ENCODE assay signal across 1 cellular context in the genomic region with DNA sequence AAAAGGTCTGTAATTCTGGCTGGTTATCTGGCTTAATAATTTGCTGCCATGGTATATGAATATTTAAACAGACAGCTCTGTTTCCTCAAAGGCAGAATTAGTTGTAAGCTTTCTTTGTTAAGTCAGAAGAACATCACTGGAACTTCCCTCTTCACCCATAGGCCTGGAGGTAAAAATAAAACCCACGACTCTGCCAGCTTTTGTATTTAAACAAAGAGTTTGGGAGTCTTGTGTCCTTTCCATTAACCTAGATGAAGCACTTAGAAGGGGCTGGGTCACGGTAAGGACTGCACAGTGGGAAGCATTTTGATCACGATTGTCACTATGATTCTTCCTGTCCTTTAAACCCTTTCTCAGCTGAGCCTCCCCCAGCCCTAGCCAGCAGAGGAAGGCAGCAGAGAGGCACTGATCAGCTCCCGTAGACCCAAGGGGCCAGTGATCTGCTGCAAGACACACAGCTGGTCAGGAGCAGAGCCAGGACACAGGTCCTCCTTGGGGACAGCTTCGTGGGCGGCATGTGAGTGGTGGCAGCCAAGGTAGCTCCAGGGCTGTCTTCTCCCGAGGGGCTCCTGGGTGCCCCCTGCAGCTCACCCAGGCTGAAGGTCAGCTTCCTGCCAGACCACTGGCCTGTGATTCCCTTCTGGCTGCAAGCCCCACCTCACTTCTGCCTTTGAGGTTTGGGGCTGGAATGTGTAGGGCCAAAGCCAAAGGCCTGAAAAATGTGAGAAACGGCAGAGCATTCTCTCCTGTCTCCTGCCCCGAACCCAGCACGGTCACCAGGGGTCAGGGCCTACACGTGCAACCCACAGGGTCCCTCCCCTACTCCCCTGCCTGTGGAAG.
TF ChIP-seq lines count a peak whose summit lies in the region.

No MANE protein-coding gene starts in this region.

TF ChIP-seq in K562, 482 proteins besides CTCF, POLR2A, EP300 and RAD21 (continued from another document and continues in another):
- TF ChIP-seq, protein P1, sequence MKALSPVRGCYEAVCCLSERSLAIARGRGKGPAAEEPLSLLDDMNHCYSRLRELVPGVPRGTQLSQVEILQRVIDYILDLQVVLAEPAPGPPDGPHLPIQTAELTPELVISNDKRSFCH (CRISPR knock-in tag; IDR thresholded peaks at IDR 0.05): no peak
- TF ChIP-seq, protein P1 (tag; IDR thresholded peaks at IDR 0.05): peak; percentile 94
- TF ChIP-seq ZNF785 (CRISPR knock-in tag; IDR thresholded peaks at IDR 0.05) (0 out of 2 replicates have a peak, but pooled peaks have one; percentile 24), ZKSCAN3 (CRISPR knock-in tag; IDR thresholded peaks at IDR 0.05) (no peak), RBBP5 (IDR thresholded peaks at IDR 0.05; ENCODE audit: borderline replicate concordance, insufficient read depth, low read length, poor library complexity, severe bottlenecking) (no peak), KLF10 (CRISPR knock-in tag; IDR thresholded peaks at IDR 0.05) (0 out of 2 replicates have a peak, but pooled peaks have one; percentile 37), CREBBP (IDR thresholded peaks at IDR 0.05; ENCODE audit: low read depth, low read length) (no peak), RB1 (IDR thresholded peaks at IDR 0.05; ENCODE audit: low read depth) (0 out of 2 replicates have a peak, but pooled peaks have one; percentile 6), E2F3 (CRISPR knock-in tag; IDR thresholded peaks at IDR 0.05) (peak; percentile 81), HMG20B (CRISPR knock-in tag; IDR thresholded peaks at IDR 0.05) (no peak), NCOR1 (IDR thresholded peaks at IDR 0.05) (no peak), PTRF (tag; IDR thresholded peaks at IDR 0.05) (no peak), ZNF780A (CRISPR knock-in tag; IDR thresholded peaks at IDR 0.05) (peak; percentile 31; the same call in 1 of the 2 replicates), ZNF75A (CRISPR knock-in tag; IDR thresholded peaks at IDR 0.05) (0 out of 2 replicates have a peak, but pooled peaks have one; percentile 50), NFATC3 (IDR thresholded peaks at IDR 0.05) (no peak), ZNF766 (CRISPR knock-in tag; conservative IDR thresholded peaks at IDR 0.05) (peak; percentile 69; the same call in 1 of the 2 replicates), NFXL1 (CRISPR knock-in tag; IDR thresholded peaks at IDR 0.05) (peak; percentile 72; the same call in 1 of the 2 replicates), RBFOX2 (IDR thresholded peaks at IDR 0.05; ENCODE audit: low read depth, low read length) (peak; percentile 63), ZFP1 (CRISPR knock-in tag; IDR thresholded peaks at IDR 0.05) (peak; percentile 10; the same call in 1 of the 2 replicates), KLF13 (tag; IDR thresholded peaks at IDR 0.05; ENCODE audit: borderline replicate concordance, low read depth) (0 out of 2 replicates have a peak, but pooled peaks have one; percentile 59), PCBP2 (IDR thresholded peaks at IDR 0.05; ENCODE audit: low read depth, low read length, poor library complexity, severe bottlenecking) (no peak), ZSCAN32 (CRISPR knock-in tag; IDR thresholded peaks at IDR 0.05) (peak; percentile 26; the same call in 1 of the 2 replicates)
- TF ChIP-seq, protein P2, sequence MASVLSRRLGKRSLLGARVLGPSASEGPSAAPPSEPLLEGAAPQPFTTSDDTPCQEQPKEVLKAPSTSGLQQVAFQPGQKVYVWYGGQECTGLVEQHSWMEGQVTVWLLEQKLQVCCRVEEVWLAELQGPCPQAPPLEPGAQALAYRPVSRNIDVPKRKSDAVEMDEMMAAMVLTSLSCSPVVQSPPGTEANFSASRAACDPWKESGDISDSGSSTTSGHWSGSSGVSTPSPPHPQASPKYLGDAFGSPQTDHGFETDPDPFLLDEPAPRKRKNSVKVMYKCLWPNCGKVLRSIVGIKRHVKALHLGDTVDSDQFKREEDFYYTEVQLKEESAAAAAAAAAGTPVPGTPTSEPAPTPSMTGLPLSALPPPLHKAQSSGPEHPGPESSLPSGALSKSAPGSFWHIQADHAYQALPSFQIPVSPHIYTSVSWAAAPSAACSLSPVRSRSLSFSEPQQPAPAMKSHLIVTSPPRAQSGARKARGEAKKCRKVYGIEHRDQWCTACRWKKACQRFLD (CRISPR knock-in tag; IDR thresholded peaks at IDR 0.05): peak; percentile 84
- TF ChIP-seq, protein P3, sequence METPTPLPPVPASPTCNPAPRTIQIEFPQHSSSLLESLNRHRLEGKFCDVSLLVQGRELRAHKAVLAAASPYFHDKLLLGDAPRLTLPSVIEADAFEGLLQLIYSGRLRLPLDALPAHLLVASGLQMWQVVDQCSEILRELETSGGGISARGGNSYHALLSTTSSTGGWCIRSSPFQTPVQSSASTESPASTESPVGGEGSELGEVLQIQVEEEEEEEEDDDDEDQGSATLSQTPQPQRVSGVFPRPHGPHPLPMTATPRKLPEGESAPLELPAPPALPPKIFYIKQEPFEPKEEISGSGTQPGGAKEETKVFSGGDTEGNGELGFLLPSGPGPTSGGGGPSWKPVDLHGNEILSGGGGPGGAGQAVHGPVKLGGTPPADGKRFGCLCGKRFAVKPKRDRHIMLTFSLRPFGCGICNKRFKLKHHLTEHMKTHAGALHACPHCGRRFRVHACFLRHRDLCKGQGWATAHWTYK (CRISPR knock-in tag; IDR thresholded peaks at IDR 0.05): peak; percentile 87
- TF ChIP-seq, protein P4, sequence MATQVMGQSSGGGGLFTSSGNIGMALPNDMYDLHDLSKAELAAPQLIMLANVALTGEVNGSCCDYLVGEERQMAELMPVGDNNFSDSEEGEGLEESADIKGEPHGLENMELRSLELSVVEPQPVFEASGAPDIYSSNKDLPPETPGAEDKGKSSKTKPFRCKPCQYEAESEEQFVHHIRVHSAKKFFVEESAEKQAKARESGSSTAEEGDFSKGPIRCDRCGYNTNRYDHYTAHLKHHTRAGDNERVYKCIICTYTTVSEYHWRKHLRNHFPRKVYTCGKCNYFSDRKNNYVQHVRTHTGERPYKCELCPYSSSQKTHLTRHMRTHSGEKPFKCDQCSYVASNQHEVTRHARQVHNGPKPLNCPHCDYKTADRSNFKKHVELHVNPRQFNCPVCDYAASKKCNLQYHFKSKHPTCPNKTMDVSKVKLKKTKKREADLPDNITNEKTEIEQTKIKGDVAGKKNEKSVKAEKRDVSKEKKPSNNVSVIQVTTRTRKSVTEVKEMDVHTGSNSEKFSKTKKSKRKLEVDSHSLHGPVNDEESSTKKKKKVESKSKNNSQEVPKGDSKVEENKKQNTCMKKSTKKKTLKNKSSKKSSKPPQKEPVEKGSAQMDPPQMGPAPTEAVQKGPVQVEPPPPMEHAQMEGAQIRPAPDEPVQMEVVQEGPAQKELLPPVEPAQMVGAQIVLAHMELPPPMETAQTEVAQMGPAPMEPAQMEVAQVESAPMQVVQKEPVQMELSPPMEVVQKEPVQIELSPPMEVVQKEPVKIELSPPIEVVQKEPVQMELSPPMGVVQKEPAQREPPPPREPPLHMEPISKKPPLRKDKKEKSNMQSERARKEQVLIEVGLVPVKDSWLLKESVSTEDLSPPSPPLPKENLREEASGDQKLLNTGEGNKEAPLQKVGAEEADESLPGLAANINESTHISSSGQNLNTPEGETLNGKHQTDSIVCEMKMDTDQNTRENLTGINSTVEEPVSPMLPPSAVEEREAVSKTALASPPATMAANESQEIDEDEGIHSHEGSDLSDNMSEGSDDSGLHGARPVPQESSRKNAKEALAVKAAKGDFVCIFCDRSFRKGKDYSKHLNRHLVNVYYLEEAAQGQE (CRISPR knock-in tag; IDR thresholded peaks at IDR 0.05; ENCODE audit: low read depth): peak; percentile 56; the same call in 1 of the 2 replicates
- TF ChIP-seq, protein P5, sequence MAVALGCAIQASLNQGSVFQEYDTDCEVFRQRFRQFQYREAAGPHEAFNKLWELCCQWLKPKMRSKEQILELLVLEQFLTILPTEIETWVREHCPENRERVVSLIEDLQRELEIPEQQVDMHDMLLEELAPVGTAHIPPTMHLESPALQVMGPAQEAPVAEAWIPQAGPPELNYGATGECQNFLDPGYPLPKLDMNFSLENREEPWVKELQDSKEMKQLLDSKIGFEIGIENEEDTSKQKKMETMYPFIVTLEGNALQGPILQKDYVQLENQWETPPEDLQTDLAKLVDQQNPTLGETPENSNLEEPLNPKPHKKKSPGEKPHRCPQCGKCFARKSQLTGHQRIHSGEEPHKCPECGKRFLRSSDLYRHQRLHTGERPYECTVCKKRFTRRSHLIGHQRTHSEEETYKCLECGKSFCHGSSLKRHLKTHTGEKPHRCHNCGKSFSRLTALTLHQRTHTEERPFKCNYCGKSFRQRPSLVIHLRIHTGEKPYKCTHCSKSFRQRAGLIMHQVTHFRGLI (CRISPR knock-in tag; IDR thresholded peaks at IDR 0.05): peak; percentile 75; the same call in 1 of the 2 replicates
- TF ChIP-seq, protein P6, sequence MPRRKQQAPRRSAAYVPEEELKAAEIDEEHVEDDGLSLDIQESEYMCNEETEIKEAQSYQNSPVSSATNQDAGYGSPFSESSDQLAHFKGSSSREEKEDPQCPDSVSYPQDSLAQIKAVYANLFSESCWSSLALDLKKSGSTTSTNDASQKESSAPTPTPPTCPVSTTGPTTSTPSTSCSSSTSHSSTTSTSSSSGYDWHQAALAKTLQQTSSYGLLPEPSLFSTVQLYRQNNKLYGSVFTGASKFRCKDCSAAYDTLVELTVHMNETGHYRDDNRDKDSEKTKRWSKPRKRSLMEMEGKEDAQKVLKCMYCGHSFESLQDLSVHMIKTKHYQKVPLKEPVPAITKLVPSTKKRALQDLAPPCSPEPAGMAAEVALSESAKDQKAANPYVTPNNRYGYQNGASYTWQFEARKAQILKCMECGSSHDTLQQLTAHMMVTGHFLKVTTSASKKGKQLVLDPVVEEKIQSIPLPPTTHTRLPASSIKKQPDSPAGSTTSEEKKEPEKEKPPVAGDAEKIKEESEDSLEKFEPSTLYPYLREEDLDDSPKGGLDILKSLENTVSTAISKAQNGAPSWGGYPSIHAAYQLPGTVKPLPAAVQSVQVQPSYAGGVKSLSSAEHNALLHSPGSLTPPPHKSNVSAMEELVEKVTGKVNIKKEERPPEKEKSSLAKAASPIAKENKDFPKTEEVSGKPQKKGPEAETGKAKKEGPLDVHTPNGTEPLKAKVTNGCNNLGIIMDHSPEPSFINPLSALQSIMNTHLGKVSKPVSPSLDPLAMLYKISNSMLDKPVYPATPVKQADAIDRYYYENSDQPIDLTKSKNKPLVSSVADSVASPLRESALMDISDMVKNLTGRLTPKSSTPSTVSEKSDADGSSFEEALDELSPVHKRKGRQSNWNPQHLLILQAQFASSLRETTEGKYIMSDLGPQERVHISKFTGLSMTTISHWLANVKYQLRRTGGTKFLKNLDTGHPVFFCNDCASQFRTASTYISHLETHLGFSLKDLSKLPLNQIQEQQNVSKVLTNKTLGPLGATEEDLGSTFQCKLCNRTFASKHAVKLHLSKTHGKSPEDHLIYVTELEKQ (CRISPR knock-in tag; IDR thresholded peaks at IDR 0.05): peak; percentile 6; the same call in 1 of the 2 replicates
- TF ChIP-seq, protein P7, sequence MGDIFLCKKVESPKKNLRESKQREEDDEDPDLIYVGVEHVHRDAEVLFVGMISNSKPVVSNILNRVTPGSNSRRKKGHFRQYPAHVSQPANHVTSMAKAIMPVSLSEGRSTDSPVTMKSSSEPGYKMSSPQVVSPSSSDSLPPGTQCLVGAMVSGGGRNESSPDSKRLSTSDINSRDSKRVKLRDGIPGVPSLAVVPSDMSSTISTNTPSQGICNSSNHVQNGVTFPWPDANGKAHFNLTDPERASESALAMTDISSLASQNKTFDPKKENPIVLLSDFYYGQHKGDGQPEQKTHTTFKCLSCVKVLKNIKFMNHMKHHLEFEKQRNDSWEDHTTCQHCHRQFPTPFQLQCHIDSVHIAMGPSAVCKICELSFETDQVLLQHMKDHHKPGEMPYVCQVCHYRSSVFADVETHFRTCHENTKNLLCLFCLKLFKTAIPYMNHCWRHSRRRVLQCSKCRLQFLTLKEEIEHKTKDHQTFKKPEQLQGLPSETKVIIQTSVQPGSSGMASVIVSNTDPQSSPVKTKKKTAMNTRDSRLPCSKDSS (IDR thresholded peaks at IDR 0.05; ENCODE audit: low read depth, partially characterized antibody): no peak
- TF ChIP-seq, protein P8, sequence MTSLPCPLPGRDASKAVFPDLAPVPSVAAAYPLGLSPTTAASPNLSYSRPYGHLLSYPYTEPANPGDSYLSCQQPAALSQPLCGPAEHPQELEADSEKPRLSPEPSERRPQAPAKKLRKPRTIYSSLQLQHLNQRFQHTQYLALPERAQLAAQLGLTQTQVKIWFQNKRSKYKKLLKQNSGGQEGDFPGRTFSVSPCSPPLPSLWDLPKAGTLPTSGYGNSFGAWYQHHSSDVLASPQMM (CRISPR knock-in tag; IDR thresholded peaks at IDR 0.05): no peak
- TF ChIP-seq, protein P9, sequence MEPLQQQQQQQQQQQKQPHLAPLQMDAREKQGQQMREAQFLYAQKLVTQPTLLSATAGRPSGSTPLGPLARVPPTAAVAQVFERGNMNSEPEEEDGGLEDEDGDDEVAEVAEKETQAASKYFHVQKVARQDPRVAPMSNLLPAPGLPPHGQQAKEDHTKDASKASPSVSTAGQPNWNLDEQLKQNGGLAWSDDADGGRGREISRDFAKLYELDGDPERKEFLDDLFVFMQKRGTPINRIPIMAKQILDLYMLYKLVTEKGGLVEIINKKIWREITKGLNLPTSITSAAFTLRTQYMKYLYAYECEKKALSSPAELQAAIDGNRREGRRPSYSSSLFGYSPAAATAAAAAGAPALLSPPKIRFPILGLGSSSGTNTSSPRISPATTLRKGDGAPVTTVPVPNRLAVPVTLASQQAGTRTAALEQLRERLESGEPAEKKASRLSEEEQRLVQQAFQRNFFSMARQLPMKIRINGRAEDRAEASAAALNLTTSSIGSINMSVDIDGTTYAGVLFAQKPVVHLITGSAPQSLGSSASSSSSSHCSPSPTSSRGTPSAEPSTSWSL (CRISPR knock-in tag; IDR thresholded peaks at IDR 0.05; ENCODE audit: borderline replicate concordance): peak; percentile 46; the same call in 1 of the 2 replicates
- TF ChIP-seq, protein P10, sequence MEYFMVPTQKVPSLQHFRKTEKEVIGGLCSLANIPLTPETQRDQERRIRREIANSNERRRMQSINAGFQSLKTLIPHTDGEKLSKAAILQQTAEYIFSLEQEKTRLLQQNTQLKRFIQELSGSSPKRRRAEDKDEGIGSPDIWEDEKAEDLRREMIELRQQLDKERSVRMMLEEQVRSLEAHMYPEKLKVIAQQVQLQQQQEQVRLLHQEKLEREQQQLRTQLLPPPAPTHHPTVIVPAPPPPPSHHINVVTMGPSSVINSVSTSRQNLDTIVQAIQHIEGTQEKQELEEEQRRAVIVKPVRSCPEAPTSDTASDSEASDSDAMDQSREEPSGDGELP (CRISPR knock-in tag; IDR thresholded peaks at IDR 0.05; ENCODE audit: borderline replicate concordance): peak; percentile 87
- TF ChIP-seq, protein P11, sequence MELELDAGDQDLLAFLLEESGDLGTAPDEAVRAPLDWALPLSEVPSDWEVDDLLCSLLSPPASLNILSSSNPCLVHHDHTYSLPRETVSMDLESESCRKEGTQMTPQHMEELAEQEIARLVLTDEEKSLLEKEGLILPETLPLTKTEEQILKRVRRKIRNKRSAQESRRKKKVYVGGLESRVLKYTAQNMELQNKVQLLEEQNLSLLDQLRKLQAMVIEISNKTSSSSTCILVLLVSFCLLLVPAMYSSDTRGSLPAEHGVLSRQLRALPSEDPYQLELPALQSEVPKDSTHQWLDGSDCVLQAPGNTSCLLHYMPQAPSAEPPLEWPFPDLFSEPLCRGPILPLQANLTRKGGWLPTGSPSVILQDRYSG (tag; conservative IDR thresholded peaks at IDR 0.05; ENCODE audit: low read depth): peak; percentile 81
- TF ChIP-seq, protein P12, sequence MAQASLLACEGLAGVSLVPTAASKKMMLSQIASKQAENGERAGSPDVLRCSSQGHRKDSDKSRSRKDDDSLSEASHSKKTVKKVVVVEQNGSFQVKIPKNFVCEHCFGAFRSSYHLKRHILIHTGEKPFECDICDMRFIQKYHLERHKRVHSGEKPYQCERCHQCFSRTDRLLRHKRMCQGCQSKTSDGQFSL (CRISPR knock-in tag; IDR thresholded peaks at IDR 0.05): no peak
- TF ChIP-seq, protein P12 (tag; IDR thresholded peaks at IDR 0.05): 0 out of 4 replicates have a peak, but pooled peaks of 1 of the 2 experiments have one; percentile 8
